ENCODE assay signal across 22 cellular contexts in genomic region chr5:12316812-12317211, GRCh38.
"Had no signal": no experiment of that assay in that cellular context is flagged by ENCODE, and none has a peak within 500 bp of the region (broad histone marks: within the 10 kb centered on the region; RNA-seq: fewer than 3 reads in every experiment).

No MANE protein-coding gene starts in this region.

- H3K27ac Mint-ChIP-seq: activated B cell treated with CpG ODN at 0.5 μM for 24 hours; activated naive CD4-positive, alpha-beta T cell treated with anti-CD3 and anti-CD28 coated beads, Interleukin-2, amount 10 ng/mL, durations not matched to agents 7 days and 5 days; dendritic cell treated with granulocyte-macrophage colony-stimulating factor and Interleukin-4, amounts not matched to agents 40 ng/mL and 50 ng/mL, for 4 days; mesothelial cell of epicardium; naive thymus-derived CD8-positive, alpha-beta T cell; neural progenitor cell; type B pancreatic cell had no signal

- H2AFZ ChIP-seq: neural progenitor cell had no signal

- H3K27ac ChIP-seq: lower lobe of right lung, neural progenitor cell, sigmoid colon, testis had no signal

- H3K4me1 ChIP-seq: lower lobe of right lung, sigmoid colon, testis had no signal

- H3K9ac ChIP-seq: neural progenitor cell had no signal

- H3K4me1 Mint-ChIP-seq: activated B cell treated with CpG ODN at 0.5 μM for 24 hours; activated naive CD4-positive, alpha-beta T cell treated with anti-CD3 and anti-CD28 coated beads, Interleukin-2, amount 10 ng/mL, durations not matched to agents 7 days and 5 days; naive thymus-derived CD8-positive, alpha-beta T cell; neural progenitor cell had no signal

- H3K9me3 Mint-ChIP-seq: neural progenitor cell, type B pancreatic cell had no signal

- ATAC-seq: activated T-cell treated with anti-CD3 and anti-CD28 coated beads, Interleukin-2, amount 50 U/mL, for 4 hours; left lobe of liver; lower lobe of right lung; naive thymus-derived CD8-positive, alpha-beta T cell had no signal

- H3K4me2 ChIP-seq: neural progenitor cell had no signal

- H3K9me3 ChIP-seq: lower lobe of right lung, sigmoid colon, testis had no signal

- H3K4me3 Mint-ChIP-seq: activated B cell treated with CpG ODN at 0.5 μM for 24 hours; activated naive CD4-positive, alpha-beta T cell treated with anti-CD3 and anti-CD28 coated beads, Interleukin-2, amount 10 ng/mL, durations not matched to agents 7 days and 5 days; activated T-cell treated with anti-CD3 and anti-CD28 coated beads, Interleukin-2, amount 50 U/mL, for 4 hours; dendritic cell treated with granulocyte-macrophage colony-stimulating factor and Interleukin-4, amounts not matched to agents 40 ng/mL and 50 ng/mL, for 4 days; mesothelial cell of epicardium; naive thymus-derived CD8-positive, alpha-beta T cell; neural progenitor cell; type B pancreatic cell had no signal

- DNase-seq: activated B cell treated with CpG ODN at 0.5 μM for 24 hours; activated CD4-positive, alpha-beta T cell treated with anti-CD3 and anti-CD28 coated beads for 4 hours; activated CD4-positive, alpha-beta T cell treated with anti-CD3 and anti-CD28 coated beads, Interleukin-2, amount 50 U/mL, for 48 hours; activated CD8-positive, alpha-beta memory T cell treated with anti-CD3 and anti-CD28 coated beads, Interleukin-2, amount 50 U/mL, for 48 hours; activated naive CD4-positive, alpha-beta T cell treated with anti-CD3 and anti-CD28 coated beads, Interleukin-2, amount 10 ng/mL, durations not matched to agents 7 days and 5 days; activated T-cell treated with anti-CD3 and anti-CD28 coated beads, Interleukin-2, amount 50 U/mL, for 4 hours; amygdala; effector CD8-positive, alpha-beta T cell; foreskin melanocyte; lower lobe of right lung; naive thymus-derived CD8-positive, alpha-beta T cell; posterior cingulate gyrus; sigmoid colon; stimulated activated CD4-positive, alpha-beta T cell treated with anti-CD3 and anti-CD28 coated beads, Interleukin-4, amount 100 ng/mL, for 1 hour; stimulated activated naive CD4-positive, alpha-beta T cell; T-helper 9 cell; testis had no signal

- H3K4me3 ChIP-seq: lower lobe of right lung, neural progenitor cell, sigmoid colon, testis had no signal

- H3K27me3 ChIP-seq: neural progenitor cell, sigmoid colon, testis had no signal

- H3K27me3 Mint-ChIP-seq: activated B cell treated with CpG ODN at 0.5 μM for 24 hours; activated naive CD4-positive, alpha-beta T cell treated with anti-CD3 and anti-CD28 coated beads, Interleukin-2, amount 10 ng/mL, durations not matched to agents 7 days and 5 days; dendritic cell treated with granulocyte-macrophage colony-stimulating factor and Interleukin-4, amounts not matched to agents 40 ng/mL and 50 ng/mL, for 4 days; naive thymus-derived CD8-positive, alpha-beta T cell had no signal

- H3K36me3 ChIP-seq: lower lobe of right lung, neural progenitor cell, sigmoid colon had no signal

- H3K36me3 Mint-ChIP-seq: activated naive CD4-positive, alpha-beta T cell treated with anti-CD3 and anti-CD28 coated beads, Interleukin-2, amount 10 ng/mL, durations not matched to agents 7 days and 5 days; mesothelial cell of epicardium; neural progenitor cell; type B pancreatic cell had no signal
